8 cellular contexts compared by ENCODE assay signal in the genomic region with DNA sequence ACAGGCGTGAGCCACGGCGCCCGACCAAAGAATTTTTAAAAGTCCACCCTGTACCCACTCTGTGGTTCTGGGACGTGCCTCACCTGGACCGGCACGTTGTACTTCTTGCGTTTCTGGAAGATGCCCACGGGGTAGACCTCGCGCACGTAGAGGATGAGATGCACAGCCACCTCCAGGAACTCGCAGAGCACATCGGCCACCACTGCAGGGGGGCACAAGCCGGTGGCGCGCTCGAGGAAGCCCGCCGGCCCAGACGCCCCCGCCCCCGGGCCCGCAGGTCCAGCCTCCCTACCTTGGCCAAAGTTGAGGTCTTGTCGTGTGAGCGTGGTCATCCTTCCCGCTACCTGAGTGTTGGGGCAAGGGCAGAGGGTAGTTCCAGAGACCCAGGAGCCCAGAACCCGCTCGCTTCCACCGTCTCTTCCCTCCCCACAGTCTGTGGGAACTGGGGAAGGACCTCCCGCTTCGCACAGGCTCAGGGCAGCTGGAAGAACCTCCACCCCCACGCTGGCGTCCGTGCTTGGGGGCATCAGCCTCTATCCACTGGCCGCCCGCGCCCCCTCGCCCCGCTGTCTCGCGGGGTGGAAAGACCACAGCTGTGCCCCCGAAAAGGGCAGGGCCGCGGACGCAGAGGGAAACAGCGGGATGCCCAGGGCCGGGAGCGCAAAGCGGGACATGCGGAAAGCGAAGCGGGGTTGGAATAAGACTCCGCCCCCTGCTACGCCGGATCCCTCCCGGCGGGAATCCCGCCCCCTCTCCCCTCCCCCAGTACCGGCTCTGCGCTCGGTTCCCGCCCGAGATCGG. TPM values are rescaled to one million over a fixed set of nuclear protein-coding genes. Genes with fewer than 3 reads are reported as not detected.
DNase-seq lines count a peak whose midpoint lies in the region; ATAC-seq and TF ChIP-seq lines count a peak whose summit lies in the region.

No MANE protein-coding gene starts in this region.

- no peaks in the 10 kb centered on the region for H3K9me3 Mint-ChIP-seq in activated T-helper 2 cell treated with anti-CD3 and anti-CD28 coated beads, Interferon-gamma antibody, Interleukin-2, Interleukin-4, amounts not matched to agents 10 μg/mL and 5 μg/mL and 100 μg/mL, durations not matched to agents 14 hours and 24 hours and 36 hours

- peak overlapping the region; percentile 92 to 100 (median 98) for H3K4me2 ChIP-seq in BLaER1 treated with 17β-estradiol and CSF1 and Interleukin-3, amounts not matched to agents 10 nM and 100 nM
- peak overlapping the region; percentile 98 for H3K4me2 ChIP-seq in hepatocyte
- peak overlapping the region; percentile 80 for H3K4me2 ChIP-seq in skeletal muscle satellite cell (ENCODE audit: low read length)

- intact Hi-C loops in activated T-helper 2 cell treated with anti-CD3 and anti-CD28 coated beads, Interferon-gamma antibody, Interleukin-2, Interleukin-4, amounts not matched to agents 10 μg/mL and 5 μg/mL and 100 μg/mL, durations not matched to agents 14 hours and 24 hours and 36 hours (cut with micrococcal nuclease): loop anchor here (2.0 to 5.0 kb wide), 2 partner anchors 16 to 57 kb away; a partner anchor contains a TSS

- peaks cover 0 to 64% (median 49%) of the 10 kb centered on the region in 11 experiments; a peak in 18 of 22 replicates for H4K20me1 ChIP-seq in BLaER1 treated with 17β-estradiol and CSF1 and Interleukin-3, amounts not matched to agents 10 nM and 100 nM
- no peaks in the 10 kb centered on the region for H4K20me1 ChIP-seq in hepatocyte (ENCODE audit: insufficient read depth, poor library complexity, severe bottlenecking)

- peaks cover 6% of the 10 kb centered on the region for H3K36me3 Mint-ChIP-seq in activated T-helper 2 cell treated with anti-CD3 and anti-CD28 coated beads, Interferon-gamma antibody, Interleukin-2, Interleukin-4, amounts not matched to agents 10 μg/mL and 5 μg/mL and 100 μg/mL, durations not matched to agents 14 hours and 24 hours and 36 hours (ENCODE audit: low read depth)

- H3K27ac ChIP-seq in BLaER1 treated with 17β-estradiol and CSF1 and Interleukin-3, amounts not matched to agents 10 nM and 100 nM: peak overlapping the region; percentile 78 to 94 (median 88)
- peak overlapping the region; percentile 74 for H3K27ac ChIP-seq in hepatocyte

- peak; percentile 18 for DNase-seq in activated T-helper 2 cell treated with anti-CD3 and anti-CD28 coated beads, Interferon-gamma antibody, Interleukin-2, Interleukin-4, amounts not matched to agents 10 μg/mL and 5 μg/mL and 100 μg/mL, durations not matched to agents 14 hours and 24 hours and 36 hours (ENCODE audit: low spot score)
- DNase-seq in hepatocyte (ENCODE audit: low spot score) (no peak), occipital lobe (lab: John Stamatoyannopoulos, UW) (no peak)

- no peaks in the 10 kb centered on the region for H3K9me2 ChIP-seq in hepatocyte (replicated peaks; ENCODE audit: insufficient read depth)

- peak overlapping the region; percentile 85 for H3K4me3 Mint-ChIP-seq in activated T-helper 2 cell treated with anti-CD3 and anti-CD28 coated beads, Interferon-gamma antibody, Interleukin-2, Interleukin-4, amounts not matched to agents 10 μg/mL and 5 μg/mL and 100 μg/mL, durations not matched to agents 14 hours and 24 hours and 36 hours (ENCODE audit: low read depth)

- H3K4me1 Mint-ChIP-seq in activated T-helper 2 cell treated with anti-CD3 and anti-CD28 coated beads, Interferon-gamma antibody, Interleukin-2, Interleukin-4, amounts not matched to agents 10 μg/mL and 5 μg/mL and 100 μg/mL, durations not matched to agents 14 hours and 24 hours and 36 hours (ENCODE audit: low read depth): peaks cover 9% of the 10 kb centered on the region

- ATAC-seq in GM19351 (IDR thresholded peaks at IDR 0.05; ENCODE audit: unreplicated experiment): peak; percentile 27
- peak; percentile 25 for ATAC-seq in HG03442 (IDR thresholded peaks at IDR 0.05; ENCODE audit: unreplicated experiment)
- no peak for ATAC-seq in GM18520 (IDR thresholded peaks at IDR 0.05; ENCODE audit: unreplicated experiment)

- WGBS in hepatocyte (ENCODE audit: low lambda C conversion rate, missing lambda C conversion rate): 6% methylated on average over 43 of the region's 65 CpGs

- peaks cover 28 to 77% (median 74%) of the 10 kb centered on the region in 10 experiments for H3K4me1 ChIP-seq in BLaER1 treated with 17β-estradiol and CSF1 and Interleukin-3, amounts not matched to agents 10 nM and 100 nM
- H3K4me1 ChIP-seq in hepatocyte (ENCODE audit: insufficient read depth) (peaks cover 7% of the 10 kb centered on the region), skeletal muscle satellite cell (ENCODE audit: control insufficient read depth, insufficient read depth, low read length) (peaks cover 18% of the 10 kb centered on the region)

- peaks cover 3% of the 10 kb centered on the region for H3K79me2 ChIP-seq in hepatocyte

- peaks cover 5% of the 10 kb centered on the region for H3K27me3 Mint-ChIP-seq in activated T-helper 2 cell treated with anti-CD3 and anti-CD28 coated beads, Interferon-gamma antibody, Interleukin-2, Interleukin-4, amounts not matched to agents 10 μg/mL and 5 μg/mL and 100 μg/mL, durations not matched to agents 14 hours and 24 hours and 36 hours (ENCODE audit: low read depth)

- H3K36me3 ChIP-seq in BLaER1 treated with 17β-estradiol and CSF1 and Interleukin-3, amounts not matched to agents 10 nM and 100 nM: peaks cover 12 to 41% (median 35%) of the 10 kb centered on the region in 11 experiments
- H3K36me3 ChIP-seq in hepatocyte (replicated peaks; ENCODE audit: insufficient read depth, low read depth) (no peaks in the 10 kb centered on the region), skeletal muscle satellite cell (ENCODE audit: insufficient read depth, low read length) (peaks cover 4% of the 10 kb centered on the region)

- H3K27ac Mint-ChIP-seq in activated T-helper 2 cell treated with anti-CD3 and anti-CD28 coated beads, Interferon-gamma antibody, Interleukin-2, Interleukin-4, amounts not matched to agents 10 μg/mL and 5 μg/mL and 100 μg/mL, durations not matched to agents 14 hours and 24 hours and 36 hours: peak overlapping the region; percentile 46

- H3K27me3 ChIP-seq in BLaER1 treated with 17β-estradiol and CSF1 and Interleukin-3, amounts not matched to agents 10 nM and 100 nM: no peaks in the 10 kb centered on the region
- peaks cover 7% of the 10 kb centered on the region for H3K27me3 ChIP-seq in hepatocyte
- H3K27me3 ChIP-seq in skeletal muscle satellite cell (ENCODE audit: control insufficient read depth, insufficient read depth, low read length): peaks cover 6% of the 10 kb centered on the region

- H2AFZ ChIP-seq in hepatocyte: peak overlapping the region; percentile 94

- peak overlapping the region; percentile 84 to 99 (median 89) for H3K9ac ChIP-seq in BLaER1 treated with 17β-estradiol and CSF1 and Interleukin-3, amounts not matched to agents 10 nM and 100 nM
- H3K9ac ChIP-seq in skeletal muscle satellite cell (ENCODE audit: low read depth, low read length): peak overlapping the region; percentile 85

- TF ChIP-seq CTCF in hepatocyte (IDR thresholded peaks at IDR 0.05; ENCODE audit: poor library complexity): no peak

- no peaks in the 10 kb centered on the region for H3K9me3 ChIP-seq in BLaER1 treated with 17β-estradiol and CSF1 and Interleukin-3, amounts not matched to agents 10 nM and 100 nM (replicated peaks in 1 of 11)
- no peaks in the 10 kb centered on the region for H3K9me3 ChIP-seq in hepatocyte (ENCODE audit: low read depth)
- H3K9me3 ChIP-seq in skeletal muscle satellite cell (replicated peaks; ENCODE audit: low read length): no peaks in the 10 kb centered on the region

- H3K4me3 ChIP-seq in BLaER1 treated with 17β-estradiol and CSF1 and Interleukin-3, amounts not matched to agents 10 nM and 100 nM: peak overlapping the region; percentile 72 to 98 (median 88)
- H3K4me3 ChIP-seq in hepatocyte: peak overlapping the region; percentile 98
- peak overlapping the region; percentile 95 for H3K4me3 ChIP-seq in skeletal muscle satellite cell (ENCODE audit: low read length)

RNA-seq across cellular contexts. Expression of a gene that starts 0.5 kb away (rescaled TPM):
- 77.1 and 78.0 TPM in 2 replicates for total RNA-seq in activated T-helper 2 cell treated with anti-CD3 and anti-CD28 coated beads, Interferon-gamma antibody, Interleukin-2, Interleukin-4, amounts not matched to agents 10 μg/mL and 5 μg/mL and 100 μg/mL, durations not matched to agents 14 hours and 24 hours and 36 hours
- total RNA-seq in hepatocyte (40.6 and 46.8 TPM in 2 replicates), occipital lobe (43.4 TPM)
- polyA plus RNA-seq in hepatocyte: 63.2 and 72.7 TPM in 2 replicates
- total RNA-seq in skeletal muscle satellite cell (2012; rRNA removed): 35.0 and 40.2 TPM in 2 replicates

RNA-seq across cellular contexts. Expression of a gene that starts 11.0 kb away (rescaled TPM):
- 0.07 TPM in 2 replicates for total RNA-seq in activated T-helper 2 cell treated with anti-CD3 and anti-CD28 coated beads, Interferon-gamma antibody, Interleukin-2, Interleukin-4, amounts not matched to agents 10 μg/mL and 5 μg/mL and 100 μg/mL, durations not matched to agents 14 hours and 24 hours and 36 hours
- total RNA-seq in hepatocyte (0.16 and 0.60 TPM in 2 replicates), occipital lobe (107 TPM)
- 0.28 TPM in 1 of 2 replicates, not detected in the other for polyA plus RNA-seq in hepatocyte
- total RNA-seq in skeletal muscle satellite cell (2012; rRNA removed): under 0.01 and 0.25 TPM in 2 replicates

RNA-seq across cellular contexts. Expression of a gene that starts 16.5 kb away (rescaled TPM):
- 13.5 and 13.8 TPM in 2 replicates for total RNA-seq in activated T-helper 2 cell treated with anti-CD3 and anti-CD28 coated beads, Interferon-gamma antibody, Interleukin-2, Interleukin-4, amounts not matched to agents 10 μg/mL and 5 μg/mL and 100 μg/mL, durations not matched to agents 14 hours and 24 hours and 36 hours
- total RNA-seq in hepatocyte: 19.4 and 21.5 TPM in 2 replicates
- 28.9 and 30.0 TPM in 2 replicates for polyA plus RNA-seq in hepatocyte
- total RNA-seq in skeletal muscle satellite cell (2012; rRNA removed): 2.5 and 3.9 TPM in 2 replicates
- 7.6 TPM for total RNA-seq in occipital lobe

RNA-seq across cellular contexts. Expression of a gene that starts 25.8 kb away (rescaled TPM):
- total RNA-seq in activated T-helper 2 cell treated with anti-CD3 and anti-CD28 coated beads, Interferon-gamma antibody, Interleukin-2, Interleukin-4, amounts not matched to agents 10 μg/mL and 5 μg/mL and 100 μg/mL, durations not matched to agents 14 hours and 24 hours and 36 hours: 18.2 and 19.8 TPM in 2 replicates
- total RNA-seq in hepatocyte (15.9 and 24.8 TPM in 2 replicates), occipital lobe (30.3 TPM)
- polyA plus RNA-seq in hepatocyte: 37.9 and 41.2 TPM in 2 replicates
- total RNA-seq in skeletal muscle satellite cell (2012; rRNA removed): 8.7 and 12.7 TPM in 2 replicates

RNA-seq across cellular contexts. Expression of a gene that starts 26.2 kb away (rescaled TPM):
- 0.41 and 0.48 TPM in 2 replicates for total RNA-seq in activated T-helper 2 cell treated with anti-CD3 and anti-CD28 coated beads, Interferon-gamma antibody, Interleukin-2, Interleukin-4, amounts not matched to agents 10 μg/mL and 5 μg/mL and 100 μg/mL, durations not matched to agents 14 hours and 24 hours and 36 hours
- 122 and 134 TPM in 2 replicates for total RNA-seq in hepatocyte
- polyA plus RNA-seq in hepatocyte: 339 and 349 TPM in 2 replicates
- 0.25 and 0.87 TPM in 2 replicates for total RNA-seq in skeletal muscle satellite cell (2012; rRNA removed)
- 2.7 TPM for total RNA-seq in occipital lobe

Comparison
In these comparisons a context has a peak if more than half of its experiments do, and no peak if none do; other contexts are left out.
1. RNA of a gene that starts 11.0 kb away (total RNA-seq): 107 TPM in occipital lobe (single experiment); 0.16 to 0.60 TPM in hepatocyte and 0.07 TPM in activated T-helper 2 cell treated with anti-CD3 and anti-CD28 coated beads, Interferon-gamma antibody, Interleukin-2, Interleukin-4, amounts not matched to agents 10 μg/mL and 5 μg/mL and 100 μg/mL, durations not matched to agents 14 hours and 24 hours and 36 hours; every median in the first group is over 10 times any median in the second.
2. Peak in every context shown above with its lines, with median percentiles within 50 percentile points of each other: H3K4me2 ChIP-seq and H3K4me3 ChIP-seq.